ENCODE assay signal across 8 cellular contexts in genomic region chr11:48081151-48082010, GRCh38.
DNase-seq lines count a peak whose midpoint lies in the region; ATAC-seq and TF ChIP-seq lines count a peak whose summit lies in the region.

No MANE protein-coding gene starts in this region.

- H3K27me3 ChIP-seq in ACC112 (ENCODE audit: insufficient read depth, low read length) (no peaks in the 10 kb centered on the region), left lung (no peaks in the 10 kb centered on the region), mesendoderm (ENCODE audit: insufficient read depth, low read length, poor library complexity) (no peaks in the 10 kb centered on the region)

- no peak overlapping the region for H2BK15ac ChIP-seq in mesendoderm (replicated peaks; ENCODE audit: low read depth)

- no peak overlapping the region for H3K4me2 ChIP-seq in mesendoderm (ENCODE audit: low read length)

- H3K4me3 ChIP-seq in ACC112 (ENCODE audit: low read depth, low read length) (peak overlapping the region; percentile 48; the same call in 1 of the 2 replicates), left lung (no peak overlapping the region), mesendoderm (ENCODE audit: low read length) (no peak overlapping the region)

- CTCF ChIA-PET in MCF 10A (lab: Yijun Ruan, JAX): interaction anchor here (0.5 to 0.7 kb wide), 3 partner anchors 10 to 147 kb away, joined by 3 to 4 read pairs (median 3); no protein-coding TSS in a partner anchor

- H3K4me1 Mint-ChIP-seq in MCF 10A (ENCODE audit: insufficient read depth, unreplicated experiment): no peaks in the 10 kb centered on the region

- H2AK5ac ChIP-seq in mesendoderm (ENCODE audit: low read length): no peak overlapping the region

- no peak overlapping the region for H3K56ac ChIP-seq in mesendoderm (ENCODE audit: low read length)

- no peak overlapping the region for H3K27ac Mint-ChIP-seq in MCF 10A (ENCODE audit: low read depth, unreplicated experiment)

- no peak overlapping the region for H3K4me3 Mint-ChIP-seq in MCF 10A (ENCODE audit: unreplicated experiment)

- H3K79me2 ChIP-seq in ACC112 (ENCODE audit: control insufficient read depth, insufficient read depth, low read length, unreplicated experiment) (no peaks in the 10 kb centered on the region), mesendoderm (ENCODE audit: control insufficient read depth, insufficient read depth, low read length) (no peaks in the 10 kb centered on the region)

- DNase-seq in MV-4-11 (lab: John Stamatoyannopoulos, UW) (peak; percentile 64), MCF 10A (ENCODE audit: unreplicated experiment) (peak; percentile 35), left lung (peak in 1 of 2 donors; percentile 71), substantia nigra (lab: John Stamatoyannopoulos, UW) (peak in 36 of 49 donors; percentile 23 to 85 (median 68)), DMS 273 (lab: John Stamatoyannopoulos, UW; ENCODE audit: unreplicated experiment) (no peak), mesendoderm (no peak)

- TF ChIP-seq CTCF in MCF 10A (IDR thresholded peaks at IDR 0.05; ENCODE audit: unreplicated experiment): no peak
- no peak for TF ChIP-seq CTCF in left lung (IDR thresholded peaks at IDR 0.05)

- no peaks in the 10 kb centered on the region for H3K9me3 ChIP-seq in left lung

- H3K4me1 ChIP-seq in ACC112 (ENCODE audit: control insufficient read depth, insufficient read depth, low read length, unreplicated experiment) (peaks cover 21% of the 10 kb centered on the region), left lung (peaks cover 10 to 56% of the 10 kb centered on the region in 2 donors), mesendoderm (ENCODE audit: control insufficient read depth, low read depth, low read length) (no peaks in the 10 kb centered on the region)

- H2AFZ ChIP-seq in ACC112 (ENCODE audit: low read length, unreplicated experiment): peak overlapping the region; percentile 33

- no peak overlapping the region for H3K23ac ChIP-seq in mesendoderm (ENCODE audit: low read length)

- no peak overlapping the region for H3K4ac ChIP-seq in mesendoderm (ENCODE audit: low read depth, low read length)

- H3K36me3 ChIP-seq in ACC112 (ENCODE audit: insufficient read depth, low read length) (no peaks in the 10 kb centered on the region), left lung (no peaks in the 10 kb centered on the region), mesendoderm (ENCODE audit: control insufficient read depth, insufficient read depth, low read length) (no peaks in the 10 kb centered on the region)

- H3K9me3 Mint-ChIP-seq in MCF 10A (ENCODE audit: unreplicated experiment): no peaks in the 10 kb centered on the region

- intact Hi-C loops in MCF 10A (cut with micrococcal nuclease) (no loop called here), left lung (cut with DNase I) (no loop called here)

- H4K5ac ChIP-seq in mesendoderm (ENCODE audit: low read length): no peak overlapping the region

- BruUV-seq in MCF 10A (replicated peaks; lab: Mats Ljungman, UMichigan): no TSS peak

- no peak overlapping the region for H4K8ac ChIP-seq in mesendoderm (ENCODE audit: low read depth, low read length)

- no peak overlapping the region for H2BK5ac ChIP-seq in mesendoderm (ENCODE audit: low read length)

- POLR2A ChIA-PET in MCF 10A (lab: Yijun Ruan, JAX): no interaction called here

- H3K9ac ChIP-seq in mesendoderm (ENCODE audit: low read length): no peak overlapping the region

- no peaks in the 10 kb centered on the region for H3K27me3 Mint-ChIP-seq in MCF 10A (ENCODE audit: insufficient read depth, unreplicated experiment)

- H2BK120ac ChIP-seq in mesendoderm (ENCODE audit: low read depth, low read length): no peak overlapping the region

- H3K27ac ChIP-seq in ACC112 (ENCODE audit: low read depth, low read length) (peak overlapping the region; percentile 80), left lung (peak overlapping the region; percentile 26 to 62), substantia nigra (ENCODE audit: low read depth, low read length, poor library complexity, severe bottlenecking) (peak overlapping the region; percentile 21), mesendoderm (ENCODE audit: low read depth, low read length) (no peak overlapping the region)

- H3K79me1 ChIP-seq in mesendoderm (ENCODE audit: low read length): peaks cover 5% of the 10 kb centered on the region

- no peaks in the 10 kb centered on the region for H3K36me3 Mint-ChIP-seq in MCF 10A (ENCODE audit: insufficient read depth, unreplicated experiment)

- H3K18ac ChIP-seq in mesendoderm (ENCODE audit: low read length): no peak overlapping the region

- no CpG with 5 or more reads among the region's 19 CpGs for WGBS in mesendoderm (ENCODE audit: extremely low coverage, insufficient coverage, low lambda C conversion rate)

- ATAC-seq in left lung (peak; percentile 84), HG03045 (IDR thresholded peaks at IDR 0.05; ENCODE audit: unreplicated experiment) (no peak)

Comparison
In these comparisons a context has a peak if more than half of its experiments do, and no peak if none do; other contexts are left out.
1. DNase-seq: peak in MV-4-11 (single experiment), MCF 10A (single experiment) and substantia nigra (36 of 49); none in DMS 273 (single experiment) and mesendoderm (single experiment).